Comparison of ENCODE assay signal across 1 cellular context in genomic region chr12:121483950-121484349, GRCh38.
TF ChIP-seq lines count a peak whose summit lies in the region.

No MANE protein-coding gene starts in this region.

TF ChIP-seq in SK-N-SH, 30 proteins besides CTCF, POLR2A, EP300 and RAD21 (continued from another document):
- TF ChIP-seq IRF3 (IDR thresholded peaks at IDR 0.05; ENCODE audit: low read depth, low read length) = no peak
- no peak for TF ChIP-seq TCF12 (IDR thresholded peaks at IDR 0.05)
- no peak for TF ChIP-seq RCOR1 (IDR thresholded peaks at IDR 0.05; ENCODE audit: low read length)
